1 cellular context compared by ENCODE assay signal in genomic region chr1:1281533-1282321, GRCh38.
A peak's percentile ranks its signal among the peaks of the same experiment; 100 is the strongest.
TF ChIP-seq lines count a peak whose summit lies in the region.

No MANE protein-coding gene starts in this region.

TF ChIP-seq in HepG2, 621 proteins besides CTCF, POLR2A, EP300 and RAD21 (continued from another document and continues in another):
- no peak for TF ChIP-seq TFDP2 (CRISPR knock-in tag; IDR thresholded peaks at IDR 0.05)
- TF ChIP-seq FOXM1 (CRISPR knock-in tag; IDR thresholded peaks at IDR 0.05), result no peak
- TF ChIP-seq NFE2L1 (CRISPR knock-in tag; IDR thresholded peaks at IDR 0.05; ENCODE audit: borderline replicate concordance), result no peak
- no peak for TF ChIP-seq ZNF468 (CRISPR knock-in tag; IDR thresholded peaks at IDR 0.05)
- TF ChIP-seq ZSCAN31 (CRISPR knock-in tag; IDR thresholded peaks at IDR 0.05; ENCODE audit: low read depth), result peak; percentile 81
- no peak for TF ChIP-seq SP140L (CRISPR knock-in tag; IDR thresholded peaks at IDR 0.05; ENCODE audit: borderline replicate concordance)
- no peak for TF ChIP-seq CREB3 (CRISPR knock-in tag; IDR thresholded peaks at IDR 0.05)
- TF ChIP-seq ZFP82 (CRISPR knock-in tag; IDR thresholded peaks at IDR 0.05; ENCODE audit: borderline replicate concordance), result no peak
- no peak; the same call in 1 of the 2 replicates for TF ChIP-seq ZIK1 (CRISPR knock-in tag; IDR thresholded peaks at IDR 0.05; ENCODE audit: borderline replicate concordance, low read depth)
- TF ChIP-seq ZNF558 (CRISPR knock-in tag; IDR thresholded peaks at IDR 0.05; ENCODE audit: borderline replicate concordance), result no peak; the same call in 1 of the 2 replicates
- no peak for TF ChIP-seq ZSCAN30 (CRISPR knock-in tag; IDR thresholded peaks at IDR 0.05)
- peak; percentile 11 for TF ChIP-seq SKI (IDR thresholded peaks at IDR 0.05; ENCODE audit: partially characterized antibody)
- no peak for TF ChIP-seq PRDM4 (CRISPR knock-in tag; IDR thresholded peaks at IDR 0.05; ENCODE audit: borderline replicate concordance)
- TF ChIP-seq NCOR1 (IDR thresholded peaks at IDR 0.05; ENCODE audit: borderline replicate concordance, low read length), result peak; percentile 47
- no peak for TF ChIP-seq ZNF782 (CRISPR knock-in tag; IDR thresholded peaks at IDR 0.05; ENCODE audit: borderline replicate concordance)
- TF ChIP-seq ZFP37 (CRISPR knock-in tag; IDR thresholded peaks at IDR 0.05; ENCODE audit: borderline replicate concordance), result no peak
- TF ChIP-seq BORCS8-MEF2B (CRISPR knock-in tag; IDR thresholded peaks at IDR 0.05), result peak; percentile 27; the same call in 1 of the 2 replicates
- TF ChIP-seq HBP1 (CRISPR knock-in tag; IDR thresholded peaks at IDR 0.05; ENCODE audit: low read depth), result no peak
- peak; percentile 80 for TF ChIP-seq ZNF292 (CRISPR knock-in tag; IDR thresholded peaks at IDR 0.05; ENCODE audit: borderline replicate concordance, low read depth)
- peak; percentile 59; the same call in 1 of the 2 replicates for TF ChIP-seq ZNF674 (CRISPR knock-in tag; IDR thresholded peaks at IDR 0.05; ENCODE audit: low read depth)
- no peak for TF ChIP-seq SNRNP70 (IDR thresholded peaks at IDR 0.05; ENCODE audit: low read depth, low read length)
- no peak for TF ChIP-seq AGO2 (optimal IDR thresholded peaks at IDR 0.05; ENCODE audit: low read depth, low read length)
- TF ChIP-seq DMTF1 (CRISPR knock-in tag; IDR thresholded peaks at IDR 0.05), result no peak
- TF ChIP-seq SP2 (CRISPR knock-in tag; IDR thresholded peaks at IDR 0.05), result no peak
- no peak for TF ChIP-seq ZNF790 (CRISPR knock-in tag; IDR thresholded peaks at IDR 0.05; ENCODE audit: borderline replicate concordance)
- TF ChIP-seq ZEB1 (IDR thresholded peaks at IDR 0.05; ENCODE audit: insufficient replicate concordance, low read depth), result peak; percentile 51
- peak; percentile 32; the same call in 1 of the 2 replicates for TF ChIP-seq MIER2 (CRISPR knock-in tag; IDR thresholded peaks at IDR 0.05)
- no peak for TF ChIP-seq NFIB (CRISPR knock-in tag; IDR thresholded peaks at IDR 0.05; ENCODE audit: borderline replicate concordance)
- TF ChIP-seq ZNF546 (CRISPR knock-in tag; conservative IDR thresholded peaks at IDR 0.05), result no peak; the same call in 1 of the 2 replicates
- no peak for TF ChIP-seq ZNF407 (CRISPR knock-in tag; IDR thresholded peaks at IDR 0.05; ENCODE audit: not compliant biosample characterization)
- no peak for TF ChIP-seq SRSF4 (IDR thresholded peaks at IDR 0.05; ENCODE audit: low read depth, low read length, poor library complexity, severe bottlenecking)
- TF ChIP-seq ZFP36L1 (CRISPR knock-in tag; IDR thresholded peaks at IDR 0.05), result no peak
- 0 out of 2 replicates have a peak, but pooled peaks have one; percentile 16 for TF ChIP-seq ZNF776 (CRISPR knock-in tag; IDR thresholded peaks at IDR 0.05)
- 0 out of 2 replicates have a peak, but pooled peaks have one; percentile 25 for TF ChIP-seq PREB (CRISPR knock-in tag; IDR thresholded peaks at IDR 0.05)
- TF ChIP-seq NR0B2 (CRISPR knock-in tag; IDR thresholded peaks at IDR 0.05), result no peak
- no peak for TF ChIP-seq ATRX (CRISPR knock-in tag; IDR thresholded peaks at IDR 0.05; ENCODE audit: borderline replicate concordance)
